In the genomic region with DNA sequence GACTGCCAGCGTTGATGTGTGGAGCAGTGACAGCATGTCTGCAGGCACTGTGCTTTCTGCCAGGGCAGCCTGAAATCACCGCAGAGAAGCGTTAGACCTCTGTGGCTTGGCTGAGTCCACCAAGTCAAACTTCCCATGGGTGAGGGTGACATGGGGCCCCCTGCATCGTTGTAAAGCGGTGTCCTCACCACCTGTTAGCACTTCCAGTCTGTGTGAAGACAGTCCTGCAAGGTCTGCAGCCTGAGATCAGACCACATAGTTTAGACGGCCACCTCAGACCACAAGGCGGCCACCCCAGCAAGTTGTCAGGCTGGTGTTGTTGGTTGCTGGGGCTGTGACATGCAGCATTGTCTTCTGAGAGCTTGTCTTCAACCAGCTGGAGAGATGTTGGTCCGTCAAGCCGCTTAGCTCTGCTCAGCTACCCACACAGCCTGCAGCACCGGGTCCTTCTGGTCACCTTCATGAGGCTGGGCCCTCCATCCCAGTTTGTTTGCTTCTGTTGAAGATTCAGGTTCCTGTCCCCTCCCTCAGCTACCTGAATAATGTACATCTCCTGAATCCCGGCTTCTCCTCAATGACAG, we compare ENCODE assay signal across 1 cellular context.
TF ChIP-seq lines count a peak whose summit lies in the region.

No MANE protein-coding gene starts in this region.

TF ChIP-seq in GM23338, 12 proteins besides CTCF, POLR2A, EP300 and RAD21 (continued from another document):
- TF ChIP-seq, protein P1, sequence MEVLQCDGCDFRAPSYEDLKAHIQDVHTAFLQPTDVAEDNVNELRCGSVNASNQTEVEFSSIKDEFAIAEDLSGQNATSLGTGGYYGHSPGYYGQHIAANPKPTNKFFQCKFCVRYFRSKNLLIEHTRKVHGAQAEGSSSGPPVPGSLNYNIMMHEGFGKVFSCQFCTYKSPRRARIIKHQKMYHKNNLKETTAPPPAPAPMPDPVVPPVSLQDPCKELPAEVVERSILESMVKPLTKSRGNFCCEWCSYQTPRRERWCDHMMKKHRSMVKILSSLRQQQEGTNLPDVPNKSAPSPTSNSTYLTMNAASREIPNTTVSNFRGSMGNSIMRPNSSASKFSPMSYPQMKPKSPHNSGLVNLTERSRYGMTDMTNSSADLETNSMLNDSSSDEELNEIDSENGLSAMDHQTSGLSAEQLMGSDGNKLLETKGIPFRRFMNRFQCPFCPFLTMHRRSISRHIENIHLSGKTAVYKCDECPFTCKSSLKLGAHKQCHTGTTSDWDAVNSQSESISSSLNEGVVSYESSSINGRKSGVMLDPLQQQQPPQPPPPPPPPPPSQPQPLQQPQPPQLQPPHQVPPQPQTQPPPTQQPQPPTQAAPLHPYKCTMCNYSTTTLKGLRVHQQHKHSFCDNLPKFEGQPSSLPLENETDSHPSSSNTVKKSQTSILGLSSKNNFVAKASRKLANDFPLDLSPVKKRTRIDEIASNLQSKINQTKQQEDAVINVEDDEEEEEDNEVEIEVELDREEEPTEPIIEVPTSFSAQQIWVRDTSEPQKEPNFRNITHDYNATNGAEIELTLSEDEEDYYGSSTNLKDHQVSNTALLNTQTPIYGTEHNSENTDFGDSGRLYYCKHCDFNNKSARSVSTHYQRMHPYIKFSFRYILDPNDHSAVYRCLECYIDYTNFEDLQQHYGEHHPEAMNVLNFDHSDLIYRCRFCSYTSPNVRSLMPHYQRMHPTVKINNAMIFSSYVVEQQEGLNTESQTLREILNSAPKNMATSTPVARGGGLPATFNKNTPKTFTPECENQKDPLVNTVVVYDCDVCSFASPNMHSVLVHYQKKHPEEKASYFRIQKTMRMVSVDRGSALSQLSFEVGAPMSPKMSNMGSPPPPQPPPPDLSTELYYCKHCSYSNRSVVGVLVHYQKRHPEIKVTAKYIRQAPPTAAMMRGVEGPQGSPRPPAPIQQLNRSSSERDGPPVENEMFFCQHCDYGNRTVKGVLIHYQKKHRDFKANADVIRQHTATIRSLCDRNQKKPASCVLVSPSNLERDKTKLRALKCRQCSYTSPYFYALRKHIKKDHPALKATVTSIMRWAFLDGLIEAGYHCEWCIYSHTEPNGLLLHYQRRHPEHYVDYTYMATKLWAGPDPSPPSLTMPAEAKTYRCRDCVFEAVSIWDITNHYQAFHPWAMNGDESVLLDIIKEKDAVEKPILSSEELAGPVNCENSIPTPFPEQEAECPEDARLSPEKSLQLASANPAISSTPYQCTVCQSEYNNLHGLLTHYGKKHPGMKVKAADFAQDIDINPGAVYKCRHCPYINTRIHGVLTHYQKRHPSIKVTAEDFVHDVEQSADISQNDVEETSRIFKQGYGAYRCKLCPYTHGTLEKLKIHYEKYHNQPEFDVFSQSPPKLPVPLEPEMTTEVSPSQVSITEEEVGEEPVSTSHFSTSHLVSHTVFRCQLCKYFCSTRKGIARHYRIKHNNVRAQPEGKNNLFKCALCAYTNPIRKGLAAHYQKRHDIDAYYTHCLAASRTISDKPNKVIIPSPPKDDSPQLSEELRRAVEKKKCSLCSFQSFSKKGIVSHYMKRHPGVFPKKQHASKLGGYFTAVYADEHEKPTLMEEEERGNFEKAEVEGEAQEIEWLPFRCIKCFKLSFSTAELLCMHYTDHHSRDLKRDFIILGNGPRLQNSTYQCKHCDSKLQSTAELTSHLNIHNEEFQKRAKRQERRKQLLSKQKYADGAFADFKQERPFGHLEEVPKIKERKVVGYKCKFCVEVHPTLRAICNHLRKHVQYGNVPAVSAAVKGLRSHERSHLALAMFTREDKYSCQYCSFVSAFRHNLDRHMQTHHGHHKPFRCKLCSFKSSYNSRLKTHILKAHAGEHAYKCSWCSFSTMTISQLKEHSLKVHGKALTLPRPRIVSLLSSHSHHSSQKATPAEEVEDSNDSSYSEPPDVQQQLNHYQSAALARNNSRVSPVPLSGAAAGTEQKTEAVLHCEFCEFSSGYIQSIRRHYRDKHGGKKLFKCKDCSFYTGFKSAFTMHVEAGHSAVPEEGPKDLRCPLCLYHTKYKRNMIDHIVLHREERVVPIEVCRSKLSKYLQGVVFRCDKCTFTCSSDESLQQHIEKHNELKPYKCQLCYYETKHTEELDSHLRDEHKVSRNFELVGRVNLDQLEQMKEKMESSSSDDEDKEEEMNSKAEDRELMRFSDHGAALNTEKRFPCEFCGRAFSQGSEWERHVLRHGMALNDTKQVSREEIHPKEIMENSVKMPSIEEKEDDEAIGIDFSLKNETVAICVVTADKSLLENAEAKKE (CRISPR knock-in tag; IDR thresholded peaks at IDR 0.05), result no peak
- TF ChIP-seq NANOG (IDR thresholded peaks at IDR 0.05; ENCODE audit: borderline replicate concordance) (no peak), EZH2 (IDR thresholded peaks at IDR 0.05; ENCODE audit: low read depth, unreplicated experiment) (no peak), EZH2phosphoT487 (IDR thresholded peaks at IDR 0.05; ENCODE audit: unreplicated experiment) (no peak), STAT1 (IDR thresholded peaks at IDR 0.05; ENCODE audit: unreplicated experiment) (no peak)
- TF ChIP-seq, protein P2, sequence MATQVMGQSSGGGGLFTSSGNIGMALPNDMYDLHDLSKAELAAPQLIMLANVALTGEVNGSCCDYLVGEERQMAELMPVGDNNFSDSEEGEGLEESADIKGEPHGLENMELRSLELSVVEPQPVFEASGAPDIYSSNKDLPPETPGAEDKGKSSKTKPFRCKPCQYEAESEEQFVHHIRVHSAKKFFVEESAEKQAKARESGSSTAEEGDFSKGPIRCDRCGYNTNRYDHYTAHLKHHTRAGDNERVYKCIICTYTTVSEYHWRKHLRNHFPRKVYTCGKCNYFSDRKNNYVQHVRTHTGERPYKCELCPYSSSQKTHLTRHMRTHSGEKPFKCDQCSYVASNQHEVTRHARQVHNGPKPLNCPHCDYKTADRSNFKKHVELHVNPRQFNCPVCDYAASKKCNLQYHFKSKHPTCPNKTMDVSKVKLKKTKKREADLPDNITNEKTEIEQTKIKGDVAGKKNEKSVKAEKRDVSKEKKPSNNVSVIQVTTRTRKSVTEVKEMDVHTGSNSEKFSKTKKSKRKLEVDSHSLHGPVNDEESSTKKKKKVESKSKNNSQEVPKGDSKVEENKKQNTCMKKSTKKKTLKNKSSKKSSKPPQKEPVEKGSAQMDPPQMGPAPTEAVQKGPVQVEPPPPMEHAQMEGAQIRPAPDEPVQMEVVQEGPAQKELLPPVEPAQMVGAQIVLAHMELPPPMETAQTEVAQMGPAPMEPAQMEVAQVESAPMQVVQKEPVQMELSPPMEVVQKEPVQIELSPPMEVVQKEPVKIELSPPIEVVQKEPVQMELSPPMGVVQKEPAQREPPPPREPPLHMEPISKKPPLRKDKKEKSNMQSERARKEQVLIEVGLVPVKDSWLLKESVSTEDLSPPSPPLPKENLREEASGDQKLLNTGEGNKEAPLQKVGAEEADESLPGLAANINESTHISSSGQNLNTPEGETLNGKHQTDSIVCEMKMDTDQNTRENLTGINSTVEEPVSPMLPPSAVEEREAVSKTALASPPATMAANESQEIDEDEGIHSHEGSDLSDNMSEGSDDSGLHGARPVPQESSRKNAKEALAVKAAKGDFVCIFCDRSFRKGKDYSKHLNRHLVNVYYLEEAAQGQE (IDR thresholded peaks at IDR 0.05; ENCODE audit: unreplicated experiment), result no peak
- TF ChIP-seq, protein P3, sequence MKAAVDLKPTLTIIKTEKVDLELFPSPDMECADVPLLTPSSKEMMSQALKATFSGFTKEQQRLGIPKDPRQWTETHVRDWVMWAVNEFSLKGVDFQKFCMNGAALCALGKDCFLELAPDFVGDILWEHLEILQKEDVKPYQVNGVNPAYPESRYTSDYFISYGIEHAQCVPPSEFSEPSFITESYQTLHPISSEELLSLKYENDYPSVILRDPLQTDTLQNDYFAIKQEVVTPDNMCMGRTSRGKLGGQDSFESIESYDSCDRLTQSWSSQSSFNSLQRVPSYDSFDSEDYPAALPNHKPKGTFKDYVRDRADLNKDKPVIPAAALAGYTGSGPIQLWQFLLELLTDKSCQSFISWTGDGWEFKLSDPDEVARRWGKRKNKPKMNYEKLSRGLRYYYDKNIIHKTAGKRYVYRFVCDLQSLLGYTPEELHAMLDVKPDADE (IDR thresholded peaks at IDR 0.05), result no peak
